Comparison of ENCODE assay signal across 26 cellular contexts in the genomic region with DNA sequence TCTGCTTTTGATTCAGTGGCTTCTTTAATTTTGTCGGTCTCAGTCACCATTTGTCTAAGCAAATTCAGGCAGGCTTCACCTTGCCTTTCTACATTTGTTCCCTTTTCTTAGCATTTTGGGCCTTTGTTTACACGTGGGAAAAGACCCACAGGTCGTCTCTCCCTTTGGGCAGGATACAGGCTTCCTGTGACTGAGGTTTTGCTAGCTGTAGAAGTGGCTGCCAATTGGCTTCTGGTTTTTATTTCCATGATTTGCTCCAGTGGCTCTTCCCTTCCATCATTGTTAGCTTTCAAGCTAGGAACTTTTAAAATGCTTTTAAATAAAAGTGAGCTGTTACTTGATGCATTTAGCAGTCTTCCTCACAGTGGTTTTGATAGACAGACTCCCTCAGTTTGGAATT. TPM values are rescaled to one million over a fixed set of nuclear protein-coding genes. Genes with fewer than 3 reads are reported as not detected.
DNase-seq lines count a peak whose midpoint lies in the region; ATAC-seq and TF ChIP-seq lines count a peak whose summit lies in the region.
"Had no signal": no experiment of that assay in that cellular context is flagged by ENCODE, and none has a peak within 500 bp of the region (broad histone marks: within the 10 kb centered on the region; RNA-seq: fewer than 3 reads in every experiment).

No MANE protein-coding gene starts in this region.

- H3K27me3 ChIP-seq in left ventricle myocardium inferior (ENCODE audit: low read depth) (no peaks in the 10 kb centered on the region), rectal smooth muscle tissue (ENCODE audit: control insufficient read depth, insufficient read depth, low read length) (no peaks in the 10 kb centered on the region), upper lobe of left lung (no peaks in the 10 kb centered on the region), SJCRH30 (no peaks in the 10 kb centered on the region)
- H3K27me3 ChIP-seq in effector memory CD4-positive, alpha-beta T cell (replicated peaks; ENCODE audit: control insufficient read depth, insufficient read depth, low read length, poor library complexity, severe bottlenecking), result no peaks in the 10 kb centered on the region
- H3K27me3 ChIP-seq: pancreas had no signal

- TF ChIP-seq CTCF in left ventricle myocardium inferior (IDR thresholded peaks at IDR 0.05; ENCODE audit: borderline replicate concordance) (no peak), upper lobe of left lung (IDR thresholded peaks at IDR 0.05) (no peak)

- no peak for TF ChIP-seq POLR2A in upper lobe of left lung (IDR thresholded peaks at IDR 0.05)

- no peak overlapping the region for H3K9ac ChIP-seq in rectal smooth muscle tissue (ENCODE audit: low read length)
- H3K9ac ChIP-seq: KMS-11 had no signal

- peaks cover 73% of the 10 kb centered on the region for H3K4me1 ChIP-seq in left ventricle myocardium inferior
- H3K4me1 ChIP-seq in rectal smooth muscle tissue (ENCODE audit: control insufficient read depth, insufficient read depth, low read length), result peaks cover 12% of the 10 kb centered on the region
- H3K4me1 ChIP-seq in upper lobe of left lung, result peaks cover 0 to 5% (median 4%) of the 10 kb centered on the region in 4 donors
- H3K4me1 ChIP-seq in effector memory CD4-positive, alpha-beta T cell (ENCODE audit: control insufficient read depth, insufficient read depth, low read length, poor library complexity, severe bottlenecking), result no peaks in the 10 kb centered on the region
- no peaks in the 10 kb centered on the region for H3K4me1 ChIP-seq in SJCRH30
- H3K4me1 ChIP-seq: pancreas had no signal

- DNase-seq in left ventricle myocardium inferior (no peak), left cardiac atrium (no peak), epithelial cell of prostate (ENCODE audit: low read depth, low spot score) (no peak), upper lobe of left lung (no peak), SJCRH30 (no peak)
- DNase-seq in effector memory CD4-positive, alpha-beta T cell, result no peak
- DNase-seq: activated CD4-positive, alpha-beta T cell treated with anti-CD3 and anti-CD28 coated beads for 36 hours; activated CD8-positive, alpha-beta memory T cell treated with anti-CD3 and anti-CD28 coated beads, Interleukin-2, amount 10 ng/mL, durations not matched to agents 7 days and 5 days; Calu3; effector CD8-positive, alpha-beta T cell; glutamatergic neuron; left colon; NCI-H526 treated with DMSO at 0.1 percent for 48 hours; nephron progenitor cell; pancreas; small intestine; stimulated activated CD4-positive, alpha-beta T cell treated with anti-CD3 and anti-CD28 coated beads, Interleukin-2, amount 100 ng/mL, for 24 hours; stimulated activated naive CD4-positive, alpha-beta T cell treated with Interleukin-2 at 50 U/mL for 16 hours; T-cell had no signal

- intact Hi-C loops in left ventricle myocardium inferior (cut with micrococcal nuclease) (no loop called here), left cardiac atrium (cut with DNase I) (no loop called here)

- H3K36me3 ChIP-seq in left ventricle myocardium inferior (peaks cover 47% of the 10 kb centered on the region), rectal smooth muscle tissue (ENCODE audit: control insufficient read depth, insufficient read depth, low read length) (peaks cover 7% of the 10 kb centered on the region), upper lobe of left lung (peaks cover 9 to 91% (median 47%) of the 10 kb centered on the region in 4 donors), SJCRH30 (peaks cover 21% of the 10 kb centered on the region; the same call in 1 of the 2 replicates)
- peaks cover 60% of the 10 kb centered on the region for H3K36me3 ChIP-seq in effector memory CD4-positive, alpha-beta T cell (ENCODE audit: control insufficient read depth, insufficient read depth, low read length)

- ATAC-seq in left cardiac atrium, result no peak
- no peak for ATAC-seq in upper lobe of left lung (ENCODE audit: low FRiP score in 2 of 2)
- no peak for ATAC-seq in GM21360 (IDR thresholded peaks at IDR 0.05; ENCODE audit: unreplicated experiment)
- ATAC-seq: activated CD4-positive, alpha-beta T cell treated with anti-CD3 and anti-CD28 coated beads for 36 hours; activated CD8-positive, alpha-beta memory T cell treated with anti-CD3 and anti-CD28 coated beads, Interleukin-2, amount 10 ng/mL, durations not matched to agents 7 days and 5 days; activated naive CD4-positive, alpha-beta T cell treated with anti-CD3 and anti-CD28 coated beads, Interleukin-2, amount 50 U/mL, for 72 hours; activated T-helper 17 cell treated with anti-CD3 and anti-CD28 coated beads, Interleukin-2, amount 50 U/mL, for 72 hours; HCT116; left colon; T-cell had no signal

- TF ChIP-seq EP300 in upper lobe of left lung (IDR thresholded peaks at IDR 0.05), result no peak

- H3K27ac ChIP-seq in left ventricle myocardium inferior (replicated peaks), result peak overlapping the region; percentile 85
- peak overlapping the region; percentile 37 for H3K27ac ChIP-seq in epithelial cell of prostate
- peak overlapping the region; percentile 44 for H3K27ac ChIP-seq in rectal smooth muscle tissue (ENCODE audit: low read depth, low read length)
- H3K27ac ChIP-seq in upper lobe of left lung, result peak overlapping the region in 3 of 4 donors; percentile 0 to 63 (median 40)
- no peak overlapping the region for H3K27ac ChIP-seq in effector memory CD4-positive, alpha-beta T cell (ENCODE audit: insufficient read depth, low read length, poor library complexity, severe bottlenecking)
- H3K27ac ChIP-seq in SJCRH30, result no peak overlapping the region
- H3K27ac ChIP-seq: C4-2B, KMS-11, pancreas had no signal

- WGBS in upper lobe of left lung, 2 donors, result 42 to 54% methylated on average over 3 of the region's 3 CpGs

- H3K9me3 ChIP-seq in left ventricle myocardium inferior (replicated peaks), result no peaks in the 10 kb centered on the region
- H3K9me3 ChIP-seq in upper lobe of left lung, result no peaks in the 10 kb centered on the region
- no peaks in the 10 kb centered on the region for H3K9me3 ChIP-seq in effector memory CD4-positive, alpha-beta T cell (ENCODE audit: control insufficient read depth, low read length)
- no peaks in the 10 kb centered on the region for H3K9me3 ChIP-seq in SJCRH30 (replicated peaks)
- H3K9me3 ChIP-seq: pancreas had no signal

- H3K4me3 ChIP-seq in left ventricle myocardium inferior, result no peak overlapping the region
- H3K4me3 ChIP-seq in rectal smooth muscle tissue (ENCODE audit: low read length), result no peak overlapping the region
- no peak overlapping the region for H3K4me3 ChIP-seq in upper lobe of left lung
- H3K4me3 ChIP-seq in effector memory CD4-positive, alpha-beta T cell (ENCODE audit: insufficient read depth, low read depth, low read length, poor library complexity, severe bottlenecking), result no peak overlapping the region
- H3K4me3 ChIP-seq in SJCRH30, result no peak overlapping the region
- H3K4me3 ChIP-seq: pancreas had no signal

RNA-seq across cellular contexts. Expression of a gene that starts 37.3 kb away (rescaled TPM):
- total RNA-seq in left ventricle myocardium inferior (55.6 TPM), left cardiac atrium (10 to 100 TPM; 31.6 to 31.9 TPM), upper lobe of left lung (10 to 100 TPM; 31.7 to 97.4 (median 37.2) TPM)
- 37.1 and 40.7 TPM in 2 replicates for total RNA-seq in SJCRH30 (2014; rRNA removed; shearing (Covaris generic))

RNA-seq across cellular contexts. Expression of a gene that starts 37.6 kb away (rescaled TPM):
- total RNA-seq in left ventricle myocardium inferior (25.4 TPM), left cardiac atrium (10 to 100 TPM; 15.3 to 17.1 TPM), upper lobe of left lung (10 to 100 TPM; 12.5 to 44.0 (median 18.1) TPM)
- total RNA-seq in SJCRH30 (2014; rRNA removed; shearing (Covaris generic)), result 13.4 and 15.2 TPM in 2 replicates

Comparison
In these comparisons a context has a peak if more than half of its experiments do, and no peak if none do; other contexts are left out.
1. H3K27ac ChIP-seq: peak in left ventricle myocardium inferior (single experiment), epithelial cell of prostate (single experiment), rectal smooth muscle tissue (single experiment) and upper lobe of left lung (3 of 4); none in effector memory CD4-positive, alpha-beta T cell (single experiment) and SJCRH30 (single experiment).